Comparison of ENCODE assay signal across 9 cellular contexts in genomic region chr19:6482343-6482686, GRCh38. TPM values are rescaled to one million over a fixed set of nuclear protein-coding genes. Genes with fewer than 3 reads are reported as not detected.
DNase-seq lines count a peak whose midpoint lies in the region; ATAC-seq and TF ChIP-seq lines count a peak whose summit lies in the region.
"Had no signal": no experiment of that assay in that cellular context is flagged by ENCODE, and none has a peak within 500 bp of the region (broad histone marks: within the 10 kb centered on the region; RNA-seq: fewer than 3 reads in every experiment).

No MANE protein-coding gene starts in this region.

- DNase-seq in MM.1S (no peak), immature natural killer cell (no peak), NCI-H1436 (lab: John Stamatoyannopoulos, UW) (no peak), NCI-H146 treated with DMSO at 0.1 percent for 48 hours (lab: John Stamatoyannopoulos, UW; ENCODE audit: unreplicated experiment) (no peak)
- DNase-seq: HCEC 1CT had no signal

- no peaks in the 10 kb centered on the region for H4K20me1 ChIP-seq in BLaER1 treated with 17β-estradiol and CSF1 and Interleukin-3, amounts not matched to agents 10 nM and 100 nM
- H4K20me1 ChIP-seq in MM.1S (ENCODE audit: insufficient read depth, low read length): no peaks in the 10 kb centered on the region

- no peak for TF ChIP-seq CTCF in MM.1S (IDR thresholded peaks at IDR 0.05; ENCODE audit: low read length)

- H2AFZ ChIP-seq in MM.1S (ENCODE audit: low read length): peak overlapping the region; percentile 93

- H3K36me3 Mint-ChIP-seq in immature natural killer cell: peaks cover 0 to 4% (median 0%) of the 10 kb centered on the region in 3 donors

- peak overlapping the region in 8 of 10 experiments; percentile 60 to 89 (median 74); a peak in 9 of 20 replicates for H3K4me3 ChIP-seq in BLaER1 treated with 17β-estradiol and CSF1 and Interleukin-3, amounts not matched to agents 10 nM and 100 nM
- no peak overlapping the region for H3K4me3 ChIP-seq in MM.1S (ENCODE audit: low read length)

- H3K27ac ChIP-seq in BLaER1 treated with 17β-estradiol and CSF1 and Interleukin-3, amounts not matched to agents 10 nM and 100 nM: peak overlapping the region; percentile 83 to 94 (median 90)
- no peak overlapping the region for H3K27ac ChIP-seq in MM.1S (ENCODE audit: low read length)
- H3K27ac ChIP-seq: VCaP had no signal

- H3K4me1 ChIP-seq in BLaER1 treated with 17β-estradiol and CSF1 and Interleukin-3, amounts not matched to agents 10 nM and 100 nM: peaks cover 19 to 47% (median 41%) of the 10 kb centered on the region in 10 experiments
- H3K4me1 ChIP-seq in MM.1S (ENCODE audit: low read length): peaks cover 11% of the 10 kb centered on the region

- no peaks in the 10 kb centered on the region for H3K9me3 Mint-ChIP-seq in immature natural killer cell

- H3K4me1 Mint-ChIP-seq in immature natural killer cell: peaks cover 42 to 43% of the 10 kb centered on the region in 2 donors

- H3K4me2 ChIP-seq in BLaER1 treated with 17β-estradiol and CSF1 and Interleukin-3, amounts not matched to agents 10 nM and 100 nM: peak overlapping the region; percentile 86 to 99 (median 92)
- peak overlapping the region; percentile 83 for H3K4me2 ChIP-seq in MM.1S (ENCODE audit: low read depth, low read length)

- H3K9ac ChIP-seq in BLaER1 treated with 17β-estradiol and CSF1 and Interleukin-3, amounts not matched to agents 10 nM and 100 nM: peak overlapping the region; percentile 81 to 95 (median 84); a peak in 20 of 22 replicates
- peak overlapping the region; percentile 82; the same call in 1 of the 2 replicates for H3K9ac ChIP-seq in MM.1S (ENCODE audit: low read length)

- peak overlapping the region; percentile 93 to 99 (median 98) for H3K4me3 Mint-ChIP-seq in immature natural killer cell

- 0 out of 2 replicates have a peak, but pooled peaks cover 4% of the 10 kb centered on the region for H3K79me2 ChIP-seq in MM.1S (ENCODE audit: low read length)

- no peaks in the 10 kb centered on the region for H3F3A ChIP-seq in MM.1S (ENCODE audit: insufficient read depth, low read length)

- H3K27me3 Mint-ChIP-seq in immature natural killer cell (ENCODE audit: low read depth in 3 of 3): peaks cover 0 to 16% (median 4%) of the 10 kb centered on the region in 3 donors

- H3K27me3 ChIP-seq in BLaER1 treated with 17β-estradiol and CSF1 and Interleukin-3, amounts not matched to agents 10 nM and 100 nM: no peaks in the 10 kb centered on the region
- H3K27me3 ChIP-seq in MM.1S (replicated peaks; ENCODE audit: insufficient read depth, low read length): 0 out of 2 replicates have a peak, but pooled peaks cover 1% of the 10 kb centered on the region

- H3K9me3 ChIP-seq in BLaER1 treated with 17β-estradiol and CSF1 and Interleukin-3, amounts not matched to agents 10 nM and 100 nM (replicated peaks in 1 of 11): peaks cover 0 to 6% (median 0%) of the 10 kb centered on the region in 11 experiments; a peak in 3 of 22 replicates
- no peaks in the 10 kb centered on the region for H3K9me3 ChIP-seq in MM.1S (replicated peaks; ENCODE audit: insufficient read depth, low read length)

- ATAC-seq in GM21576 (IDR thresholded peaks at IDR 0.05; ENCODE audit: unreplicated experiment): no peak

- peak overlapping the region; percentile 99 to 100 (median 99) for H3K27ac Mint-ChIP-seq in immature natural killer cell

- peaks cover 0 to 23% (median 0%) of the 10 kb centered on the region in 11 experiments; a peak in 10 of 22 replicates for H3K36me3 ChIP-seq in BLaER1 treated with 17β-estradiol and CSF1 and Interleukin-3, amounts not matched to agents 10 nM and 100 nM
- H3K36me3 ChIP-seq in MM.1S (replicated peaks; ENCODE audit: insufficient read depth, low read length): no peaks in the 10 kb centered on the region

- H3K9me2 ChIP-seq in MM.1S (replicated peaks; ENCODE audit: insufficient read depth, low read length): no peaks in the 10 kb centered on the region

RNA-seq across cellular contexts. Expression of gene DENND1C, which starts 0.7 kb away (rescaled TPM):
- 100 to 1,000 TPM in 1 of 3 donors, 10 to 100 TPM in 2; 29.0 to 120 (median 32.9) TPM for polyA plus RNA-seq in immature natural killer cell

RNA-seq across cellular contexts. Expression of gene CRB3, which starts 18.2 kb away (rescaled TPM):
- polyA plus RNA-seq in immature natural killer cell: under 1 TPM in 1 of 3 donors, not detected in 2; 0.39 TPM

RNA-seq across cellular contexts. Expression of gene TUBB4A, which starts 19.8 kb away (rescaled TPM):
- 1 to 10 TPM in 2 of 3 donors, under 1 TPM in 1; 0.86 to 3.0 (median 1.3) TPM for polyA plus RNA-seq in immature natural killer cell
- polyA plus RNA-seq: aorta had no signal

RNA-seq across cellular contexts. Expression of gene SLC25A23, which starts 22.7 kb away (rescaled TPM):
- 10 to 100 TPM in 1 of 3 donors, 1 to 10 TPM in 1, under 1 TPM in 1; 0.61 to 14.7 (median 4.1) TPM for polyA plus RNA-seq in immature natural killer cell

RNA-seq across cellular contexts. Expression of gene TNFSF9, which starts 48.5 kb away (rescaled TPM):
- 10 to 100 TPM in 1 of 3 donors, 1 to 10 TPM in 2; 1.3 to 16.0 (median 5.9) TPM for polyA plus RNA-seq in immature natural killer cell
- polyA plus RNA-seq: aorta had no signal
